ENCODE assay signal across 1 cellular context in genomic region chr2:190352668-190353536, GRCh38.
A peak's percentile ranks its signal among the peaks of the same experiment; 100 is the strongest.
TF ChIP-seq lines count a peak whose summit lies in the region.

No MANE protein-coding gene starts in this region.

TF ChIP-seq in K562, 482 proteins besides CTCF, POLR2A, EP300 and RAD21 (continued from another document and continues in another):
- peak; percentile 39 for TF ChIP-seq TEAD4 (IDR thresholded peaks at IDR 0.05; ENCODE audit: low read length)
- TF ChIP-seq TEAD4 (CRISPR knock-in tag; IDR thresholded peaks at IDR 0.05; ENCODE audit: borderline replicate concordance): no peak
- TF ChIP-seq TRIM24 (IDR thresholded peaks at IDR 0.05): peak in 1 of 2 experiments; percentile 53; a peak in 2 of 4 replicates
- no peak for TF ChIP-seq TCF15 (CRISPR knock-in tag; IDR thresholded peaks at IDR 0.05)
- TF ChIP-seq NFRKB (IDR thresholded peaks at IDR 0.05; ENCODE audit: low read depth): peak; percentile 63
- no peak for TF ChIP-seq NFATC3 (IDR thresholded peaks at IDR 0.05)
- peak; percentile 74 for TF ChIP-seq SMARCA4 (IDR thresholded peaks at IDR 0.05)
- no peak for TF ChIP-seq CREBBP (IDR thresholded peaks at IDR 0.05; ENCODE audit: low read depth, low read length)
- TF ChIP-seq ZNF318 (IDR thresholded peaks at IDR 0.05; ENCODE audit: borderline replicate concordance in 1 of 2, low read depth in 1 of 2): no peak
- TF ChIP-seq CCNT2 (IDR thresholded peaks at IDR 0.05; ENCODE audit: borderline replicate concordance, extremely low read depth, insufficient read length, low read depth, low read length): peak; percentile 53
- no peak for TF ChIP-seq TRIM28 (IDR thresholded peaks at IDR 0.05)
- TF ChIP-seq DMBX1 (CRISPR knock-in tag; IDR thresholded peaks at IDR 0.05; ENCODE audit: borderline replicate concordance): peak; percentile 48; the same call in 1 of the 2 replicates
- TF ChIP-seq TBL1XR1 (IDR thresholded peaks at IDR 0.05; ENCODE audit: low read length in 2 of 2): peak in 1 of 2 experiments; percentile 81; a peak in 2 of 4 replicates
- TF ChIP-seq PKNOX1 (IDR thresholded peaks at IDR 0.05): peak; percentile 56
- TF ChIP-seq CEBPB (tag; IDR thresholded peaks at IDR 0.05): peak; percentile 21; the same call in 1 of the 2 replicates
- no peak for TF ChIP-seq TRIM25 (IDR thresholded peaks at IDR 0.05; ENCODE audit: borderline replicate concordance)
- peak; percentile 61 for TF ChIP-seq TCF3 (CRISPR knock-in tag; IDR thresholded peaks at IDR 0.05)
- TF ChIP-seq MTA3 (IDR thresholded peaks at IDR 0.05; ENCODE audit: borderline replicate concordance): 0 out of 2 replicates have a peak, but pooled peaks have one; percentile 31
- TF ChIP-seq KLF16 (IDR thresholded peaks at IDR 0.05): 0 out of 2 replicates have a peak, but pooled peaks have one; percentile 21
- TF ChIP-seq ZNF174 (CRISPR knock-in tag; IDR thresholded peaks at IDR 0.05): no peak
- peak in 1 of 3 experiments; percentile 33 for TF ChIP-seq YY1 (IDR thresholded peaks at IDR 0.05; ENCODE audit: borderline replicate concordance in 1 of 3, control insufficient read depth in 1 of 3, extremely low read depth in 1 of 3, insufficient read depth in 3 of 3, insufficient read length in 1 of 3, insufficient replicate concordance in 2 of 3, low read depth in 1 of 3, low read length in 2 of 3)
- no peak for TF ChIP-seq ATF1 (CRISPR knock-in tag; IDR thresholded peaks at IDR 0.05)
- peak; percentile 55; the same call in 1 of the 2 replicates for TF ChIP-seq ATF1 (tag; IDR thresholded peaks at IDR 0.05)
- peak; percentile 86; the same call in 1 of the 2 replicates for TF ChIP-seq ZNF311 (CRISPR knock-in tag; IDR thresholded peaks at IDR 0.05)
- TF ChIP-seq ZNF668 (CRISPR knock-in tag; IDR thresholded peaks at IDR 0.05): no peak
- peak; percentile 78; the same call in 1 of the 2 replicates for TF ChIP-seq ZNF175 (CRISPR knock-in tag; IDR thresholded peaks at IDR 0.05; ENCODE audit: low read depth)
- TF ChIP-seq CBFB (CRISPR knock-in tag; IDR thresholded peaks at IDR 0.05): no peak
- peak; percentile 52; the same call in 1 of the 2 replicates for TF ChIP-seq CXXC5 (CRISPR knock-in tag; IDR thresholded peaks at IDR 0.05)
- TF ChIP-seq NR3C1 (CRISPR knock-in tag; IDR thresholded peaks at IDR 0.05): no peak
- no peak for TF ChIP-seq NR4A1 (CRISPR knock-in tag; IDR thresholded peaks at IDR 0.05)
- TF ChIP-seq NR4A1 (tag; IDR thresholded peaks at IDR 0.05): peak; percentile 74
- no peak for TF ChIP-seq IRF1 (CRISPR knock-in tag; IDR thresholded peaks at IDR 0.05; ENCODE audit: borderline replicate concordance)
- TF ChIP-seq NR2C1 (IDR thresholded peaks at IDR 0.05): no peak
- peak; percentile 68 for TF ChIP-seq NR2C1 (tag; IDR thresholded peaks at IDR 0.05)
- TF ChIP-seq MEF2D (tag; conservative IDR thresholded peaks at IDR 0.05; ENCODE audit: low read depth): 0 out of 2 replicates have a peak, but pooled peaks have one; percentile 43
- TF ChIP-seq ZNF431 (CRISPR knock-in tag; IDR thresholded peaks at IDR 0.05): no peak
- peak; percentile 18 for TF ChIP-seq TAF9B (IDR thresholded peaks at IDR 0.05; ENCODE audit: partially characterized antibody)
- TF ChIP-seq ETV1 (tag; conservative IDR thresholded peaks at IDR 0.05; ENCODE audit: low read depth): peak; percentile 74
- TF ChIP-seq CTBP1 (IDR thresholded peaks at IDR 0.05; ENCODE audit: borderline replicate concordance): peak; percentile 56; the same call in 1 of the 2 replicates
- peak; percentile 93 for TF ChIP-seq ZNF592 (IDR thresholded peaks at IDR 0.05)
- peak; percentile 40 for TF ChIP-seq NFIC (IDR thresholded peaks at IDR 0.05)
- peak; percentile 24; the same call in 1 of the 2 replicates for TF ChIP-seq GATAD2A (IDR thresholded peaks at IDR 0.05)
- TF ChIP-seq PRDM10 (IDR thresholded peaks at IDR 0.05; ENCODE audit: partially characterized antibody): peak; percentile 18
- TF ChIP-seq SAP30 (IDR thresholded peaks at IDR 0.05; ENCODE audit: borderline replicate concordance, insufficient read depth, low read depth, low read length, poor library complexity, severe bottlenecking): no peak
- TF ChIP-seq HIVEP1 (CRISPR knock-in tag; IDR thresholded peaks at IDR 0.05): no peak
- no peak for TF ChIP-seq IFI16 (CRISPR knock-in tag; IDR thresholded peaks at IDR 0.05)
- TF ChIP-seq NCOR1 (IDR thresholded peaks at IDR 0.05): peak; percentile 71
